ENCODE assay signal across 17 cellular contexts in genomic region chr22:29124777-29125506, GRCh38. TPM values are rescaled to one million over a fixed set of nuclear protein-coding genes. Genes with fewer than 3 reads are reported as not detected.
DNase-seq lines count a peak whose midpoint lies in the region; TF ChIP-seq lines count a peak whose summit lies in the region.
"Had no signal": no experiment of that assay in that cellular context is flagged by ENCODE, and none has a peak within 500 bp of the region (broad histone marks: within the 10 kb centered on the region; RNA-seq: fewer than 3 reads in every experiment).

No MANE protein-coding gene starts in this region.

- peaks cover 5% of the 10 kb centered on the region for H3K9me3 Mint-ChIP-seq in T-helper 2 cell treated with Interferon-gamma antibody and Interleukin-4, amounts not matched to agents 5 μg/mL and 100 μg/mL, for 36 hours
- peaks cover 0 to 11% (median 8%) of the 10 kb centered on the region in 5 experiments for H3K9me3 Mint-ChIP-seq in brain
- H3K9me3 Mint-ChIP-seq: CD8-positive, alpha-beta T cell had no signal

- H2BK15ac ChIP-seq in neuronal stem cell (ENCODE audit: low read length) = no peak overlapping the region

- peaks cover 8% of the 10 kb centered on the region for H3K27me3 Mint-ChIP-seq in T-helper 2 cell treated with Interferon-gamma antibody and Interleukin-4, amounts not matched to agents 5 μg/mL and 100 μg/mL, for 36 hours (ENCODE audit: low read depth)
- H3K27me3 Mint-ChIP-seq in brain = no peaks in the 10 kb centered on the region

- peak overlapping the region; percentile 17 for H3K14ac ChIP-seq in neuronal stem cell (ENCODE audit: low read length)

- H3K9ac ChIP-seq in neuronal stem cell (ENCODE audit: low read depth, low read length, poor library complexity) = no peak overlapping the region

- no peaks in the 10 kb centered on the region for H3K79me1 ChIP-seq in neuronal stem cell (ENCODE audit: low read depth, low read length)

- TF ChIP-seq CTCF in brain (conservative IDR thresholded peaks at IDR 0.05) (no peak), hepatocyte (IDR thresholded peaks at IDR 0.05; ENCODE audit: poor library complexity) (no peak)

- no peak overlapping the region for H3K4ac ChIP-seq in neuronal stem cell (ENCODE audit: low read length)

- no peaks in the 10 kb centered on the region for H3K79me2 ChIP-seq in hepatocyte

- H4K20me1 ChIP-seq in hepatocyte (ENCODE audit: insufficient read depth, poor library complexity, severe bottlenecking) = no peaks in the 10 kb centered on the region

- H3K27ac Mint-ChIP-seq in T-helper 2 cell treated with Interferon-gamma antibody and Interleukin-4, amounts not matched to agents 5 μg/mL and 100 μg/mL, for 36 hours = peak overlapping the region; percentile 57
- peak overlapping the region in 3 of 5 experiments; percentile 30 to 82 (median 63) for H3K27ac Mint-ChIP-seq in brain
- H3K27ac Mint-ChIP-seq: CD4-positive, CD25-positive, alpha-beta regulatory T cell; CD8-positive, alpha-beta T cell had no signal

- H3K36me3 Mint-ChIP-seq in T-helper 2 cell treated with Interferon-gamma antibody and Interleukin-4, amounts not matched to agents 5 μg/mL and 100 μg/mL, for 36 hours (ENCODE audit: low read depth) = peaks cover 3% of the 10 kb centered on the region
- H3K36me3 Mint-ChIP-seq in brain = peaks cover 76% of the 10 kb centered on the region
- H3K36me3 Mint-ChIP-seq: CD4-positive, CD25-positive, alpha-beta regulatory T cell; CD8-positive, alpha-beta T cell had no signal

- peaks cover 45% of the 10 kb centered on the region for H3K4me1 Mint-ChIP-seq in T-helper 2 cell treated with Interferon-gamma antibody and Interleukin-4, amounts not matched to agents 5 μg/mL and 100 μg/mL, for 36 hours (ENCODE audit: low read depth)
- H3K4me1 Mint-ChIP-seq in brain = peaks cover 27% of the 10 kb centered on the region
- H3K4me1 Mint-ChIP-seq: CD4-positive, CD25-positive, alpha-beta regulatory T cell had no signal

- H3K4me3 Mint-ChIP-seq in T-helper 2 cell treated with Interferon-gamma antibody and Interleukin-4, amounts not matched to agents 5 μg/mL and 100 μg/mL, for 36 hours = no peak overlapping the region
- H3K4me3 Mint-ChIP-seq in brain = no peak overlapping the region
- H3K4me3 Mint-ChIP-seq: CD4-positive, CD25-positive, alpha-beta regulatory T cell; CD8-positive, alpha-beta T cell had no signal

- H4K91ac ChIP-seq in neuronal stem cell (ENCODE audit: low read depth, low read length, poor library complexity) = no peak overlapping the region

- H3K18ac ChIP-seq in neuronal stem cell (ENCODE audit: low read length) = peak overlapping the region; percentile 77

- peak overlapping the region; percentile 61 for H3K23ac ChIP-seq in neuronal stem cell (ENCODE audit: low read depth, low read length, poor library complexity)

- H2BK5ac ChIP-seq in neuronal stem cell (ENCODE audit: low read length) = no peak overlapping the region

- no peak overlapping the region for H2AK5ac ChIP-seq in neuronal stem cell (ENCODE audit: low read depth, low read length)

- H3K27me3 ChIP-seq in neuronal stem cell (ENCODE audit: control insufficient read depth in 3 of 3, insufficient read depth in 3 of 3, low read depth in 1 of 3, low read length in 3 of 3) = no peaks in the 10 kb centered on the region
- no peaks in the 10 kb centered on the region for H3K27me3 ChIP-seq in hepatocyte

- peaks cover 0 to 3% of the 10 kb centered on the region in 2 donors for H3K4me1 ChIP-seq in neuronal stem cell (ENCODE audit: control insufficient read depth in 2 of 2, insufficient read depth in 1 of 2, low read depth in 1 of 2, low read length in 2 of 2)
- no peaks in the 10 kb centered on the region for H3K4me1 ChIP-seq in hepatocyte (ENCODE audit: insufficient read depth)
- H3K4me1 ChIP-seq: A549, Caco-2 had no signal

- no peaks in the 10 kb centered on the region for H3K9me2 ChIP-seq in hepatocyte (replicated peaks; ENCODE audit: insufficient read depth)

- H3K9me3 ChIP-seq in neuronal stem cell (replicated peaks in 1 of 2; ENCODE audit: control insufficient read depth in 2 of 2, insufficient read depth in 1 of 2, low read depth in 1 of 2, low read length in 2 of 2) (peaks cover 3 to 13% of the 10 kb centered on the region in 2 donors), hepatocyte (ENCODE audit: low read depth) (no peaks in the 10 kb centered on the region)
- H3K9me3 ChIP-seq: A549, Caco-2 had no signal

- no peak for DNase-seq in T-helper 2 cell treated with Interferon-gamma antibody and Interleukin-4, amounts not matched to agents 5 μg/mL and 100 μg/mL, for 36 hours (ENCODE audit: low spot score)
- no peak for DNase-seq in T-helper 2 cell
- DNase-seq in neuronal stem cell (ENCODE audit: low spot score) = no peak
- no peak for DNase-seq in AG20443 (ENCODE audit: low spot score)
- DNase-seq in C1 segment of cervical spinal cord (lab: John Stamatoyannopoulos, UW) = no peak
- DNase-seq in hepatocyte (ENCODE audit: low spot score) = no peak
- DNase-seq: ACHN; Caco-2; CD4-positive, CD25-positive, alpha-beta regulatory T cell; CD8-positive, alpha-beta T cell; DMS153; DND-41; GOT3 had no signal

- no peak overlapping the region for H3K4me2 ChIP-seq in neuronal stem cell (ENCODE audit: insufficient read depth, low read length, poor library complexity, severe bottlenecking)
- H3K4me2 ChIP-seq in hepatocyte = no peak overlapping the region
- H3K4me2 ChIP-seq: A549 had no signal

- WGBS in neuronal stem cell (ENCODE audit: extremely low coverage in 2 of 2, insufficient read length in 2 of 2, insufficient replicate concordance in 1 of 2), 2 donors = no CpG with 5 or more reads among the region's 10 CpGs
- 79% methylated on average over 10 of the region's 10 CpGs for WGBS in hepatocyte (ENCODE audit: low lambda C conversion rate, missing lambda C conversion rate)

- H4K8ac ChIP-seq in neuronal stem cell (ENCODE audit: low read depth, low read length) = no peak overlapping the region

- H3K27ac ChIP-seq in neuronal stem cell (replicated peaks; ENCODE audit: low read length) (no peak overlapping the region), hepatocyte (no peak overlapping the region)
- H3K27ac ChIP-seq: A549, C4-2B had no signal

- H3K36me3 ChIP-seq in neuronal stem cell (replicated peaks in 1 of 2; ENCODE audit: control insufficient read depth in 2 of 2, insufficient read depth in 2 of 2, low read length in 2 of 2) (peaks cover 0 to 81% of the 10 kb centered on the region in 2 donors), hepatocyte (replicated peaks; ENCODE audit: insufficient read depth, low read depth) (no peaks in the 10 kb centered on the region)

- no peak overlapping the region for H3K4me3 ChIP-seq in neuronal stem cell (ENCODE audit: low read length in 2 of 2)
- no peak overlapping the region for H3K4me3 ChIP-seq in hepatocyte
- H3K4me3 ChIP-seq: A549, HAP-1 had no signal

- no peak overlapping the region for H2BK12ac ChIP-seq in neuronal stem cell (ENCODE audit: low read length)

- H2BK120ac ChIP-seq in neuronal stem cell (ENCODE audit: low read depth, low read length) = no peak overlapping the region

- H2AFZ ChIP-seq in neuronal stem cell (ENCODE audit: low read length) (no peak overlapping the region), hepatocyte (no peak overlapping the region)

RNA-seq across cellular contexts. Expression of gene KREMEN1, which starts 52.1 kb away (rescaled TPM):
- polyA plus RNA-seq in brain (ENCODE audit: insufficient read depth, low read depth, low replicate concordance) = 50.5 TPM
- polyA plus RNA-seq in neuronal stem cell (2013, experiment 1 of 2) = 2.0 TPM
- 2.2 TPM for polyA plus RNA-seq in neuronal stem cell (2013, experiment 2 of 2)
- total RNA-seq in hepatocyte = 8.3 and 10.5 TPM in 2 replicates
- 7.5 and 9.0 TPM in 2 replicates for polyA plus RNA-seq in hepatocyte
- total RNA-seq: CD8-positive, alpha-beta T cell had no signal
- polyA plus RNA-seq: CD4-positive, CD25-positive, alpha-beta regulatory T cell had no signal
